28 cellular contexts compared by ENCODE assay signal in the genomic region with DNA sequence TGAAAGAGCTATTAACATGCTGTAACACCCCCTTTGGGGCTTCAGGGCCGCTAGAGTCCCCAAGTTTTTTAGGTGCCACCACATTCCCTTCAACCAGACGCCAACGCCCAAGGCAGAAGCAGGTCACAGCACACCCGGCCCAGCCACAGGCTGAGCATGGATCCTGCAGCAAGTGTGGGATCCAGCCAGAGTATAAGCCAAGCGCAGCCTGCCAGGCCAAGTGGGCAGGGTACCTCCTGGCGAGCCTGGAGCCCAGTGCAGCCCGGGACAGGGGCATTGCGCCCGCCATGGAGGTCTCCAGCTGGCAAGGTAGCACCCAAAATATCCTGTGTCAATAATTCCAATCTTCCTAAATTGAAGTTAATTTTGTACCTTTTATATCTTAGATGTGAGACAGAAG. TPM values are rescaled to one million over a fixed set of nuclear protein-coding genes. Genes with fewer than 3 reads are reported as not detected.
DNase-seq lines count a peak whose midpoint lies in the region; ATAC-seq, FAIRE-seq and TF ChIP-seq lines count a peak whose summit lies in the region.
"Had no signal": no experiment of that assay in that cellular context is flagged by ENCODE, and none has a peak within 500 bp of the region (broad histone marks: within the 10 kb centered on the region; RNA-seq: fewer than 3 reads in every experiment).

No MANE protein-coding gene starts in this region.

- H3K4me3 ChIP-seq in right cardiac atrium (ENCODE audit: low read length) (no peak overlapping the region), IMR-90 (ENCODE audit: insufficient read depth, low read depth, low read length) (no peak overlapping the region), kidney (ENCODE audit: low read length in 2 of 2) (no peak overlapping the region), SJCRH30 (no peak overlapping the region)
- H3K4me3 ChIP-seq: BLaER1, GM12878 had no signal

- H2BK120ac ChIP-seq in IMR-90 (ENCODE audit: low read depth, low read length): no peak overlapping the region

- in situ Hi-C loops in IMR-90 (cut with MboI; ENCODE audit: low sequenced_read_pairs): no loop called here

- no peak overlapping the region for H2AK5ac ChIP-seq in IMR-90 (ENCODE audit: low read depth, low read length)

- H3K4me1 ChIP-seq in right cardiac atrium (ENCODE audit: control insufficient read depth, insufficient read depth, low read length): no peaks in the 10 kb centered on the region
- H3K4me1 ChIP-seq in IMR-90 (ENCODE audit: control insufficient read depth, insufficient read depth, low read length): no peaks in the 10 kb centered on the region
- H3K4me1 ChIP-seq in kidney (ENCODE audit: control insufficient read depth in 1 of 2, insufficient read depth in 1 of 2, low read depth in 1 of 2, low read length in 2 of 2): no peaks in the 10 kb centered on the region
- no peaks in the 10 kb centered on the region for H3K4me1 ChIP-seq in SJCRH30
- H3K4me1 ChIP-seq: BE2C, BLaER1 had no signal

- H3K23ac ChIP-seq in IMR-90 (ENCODE audit: low read depth, low read length): no peak overlapping the region

- 89% methylated on average over 9 of the region's 9 CpGs for WGBS in right cardiac atrium
- whole genome bisulfite sequencing in IMR-90 (ENCODE audit: extremely low coverage in 2 of 2, insufficient read length in 1 of 2), 2 experiments: 89% methylated on average over 4 of the region's 9 CpGs; no CpG with 5 or more reads in 1 of the 2 experiments

- POLR2A ChIA-PET in IMR-90 (lab: Charles Lee; ENCODE audit: unreplicated experiment) (interaction anchor here (1.1 kb wide), 1 partner anchor 11 kb away, joined by 3 read pairs; no protein-coding TSS in a partner anchor), MCF 10A (lab: Yijun Ruan, JAX) (interaction anchor here (1.6 kb wide), 1 partner anchor 11 kb away, joined by 4 read pairs; no protein-coding TSS in a partner anchor)

- no peak overlapping the region for H3K27ac ChIP-seq in right cardiac atrium (ENCODE audit: low read length)
- no peak overlapping the region for H3K27ac ChIP-seq in IMR-90 (ENCODE audit: insufficient read depth, low read length)
- no peak overlapping the region for H3K27ac ChIP-seq in kidney (ENCODE audit: low read depth in 2 of 2, low read length in 2 of 2)
- no peak overlapping the region for H3K27ac ChIP-seq in SJCRH30
- H3K27ac ChIP-seq: BLaER1 had no signal

- no peaks in the 10 kb centered on the region; a peak in 1 of 4 replicates for H3K79me1 ChIP-seq in IMR-90 (ENCODE audit: low read depth in 1 of 2, low read length in 2 of 2)

- no peaks in the 10 kb centered on the region for H3K9me3 Mint-ChIP-seq in MCF 10A (ENCODE audit: unreplicated experiment)

- H3K56ac ChIP-seq in IMR-90 (ENCODE audit: extremely low read depth, insufficient read depth, low read length): no peak overlapping the region

- H4K8ac ChIP-seq in IMR-90 (ENCODE audit: low read depth in 2 of 2, low read length in 2 of 2): no peak overlapping the region

- no peak overlapping the region for H3K4ac ChIP-seq in IMR-90 (ENCODE audit: low read depth, low read length)

- no peak overlapping the region for H4K91ac ChIP-seq in IMR-90 (ENCODE audit: insufficient read depth, low read depth, low read length)

- intact Hi-C loops in right cardiac atrium (cut with DNase I): no loop called here
- intact Hi-C loops in Right ventricle myocardium inferior (cut with DNase I): no loop called here
- intact Hi-C loops in IMR-90 (cut with micrococcal nuclease): no loop called here
- intact Hi-C loops in kidney (cut with DNase I): no loop called here
- intact Hi-C loops in MCF 10A (cut with micrococcal nuclease): no loop called here

- H2AK9ac ChIP-seq in IMR-90 (replicated peaks; ENCODE audit: low read depth, low read length, poor library complexity): no peak overlapping the region

- H3K9me1 ChIP-seq in IMR-90 (ENCODE audit: insufficient read depth, low read length): no peaks in the 10 kb centered on the region

- H3K4me2 ChIP-seq in IMR-90 (ENCODE audit: low read depth, low read length): no peak overlapping the region
- H3K4me2 ChIP-seq: BLaER1 had no signal

- ATAC-seq in right cardiac atrium (no peak), Right ventricle myocardium inferior (no peak), IMR-90 (ENCODE audit: low read depth) (no peak)
- ATAC-seq: GM12878 had no signal

- TF ChIP-seq POLR2A in IMR-90 (IDR thresholded peaks at IDR 0.05; ENCODE audit: low read depth, low read length): no peak

- no peak overlapping the region for H3K14ac ChIP-seq in IMR-90 (replicated peaks; ENCODE audit: low read depth, low read length)

- no peak overlapping the region for H3K18ac ChIP-seq in IMR-90 (ENCODE audit: low read depth, low read length)

- H3K4me3 Mint-ChIP-seq in MCF 10A (ENCODE audit: unreplicated experiment): no peak overlapping the region
- H3K4me3 Mint-ChIP-seq: CD14-positive monocyte; CD4-positive, alpha-beta memory T cell; CD4-positive, CD25-positive, alpha-beta regulatory T cell; CD8-positive, alpha-beta memory T cell had no signal

- no peak overlapping the region for H2BK20ac ChIP-seq in IMR-90 (ENCODE audit: low read depth, low read length)

- DNase-seq in right cardiac atrium: peak in 2 of 3 donors; percentile 9 to 26
- DNase-seq in Right ventricle myocardium inferior (ENCODE audit: missing footprints): no peak
- no peak for DNase-seq in IMR-90
- DNase-seq in kidney: peak; percentile 58
- no peak for DNase-seq in SJCRH30
- DNase-seq in MCF 10A (ENCODE audit: unreplicated experiment): no peak
- DNase-seq in NOMO-1 treated with DMSO at 0.1 percent for 48 hours (lab: John Stamatoyannopoulos, UW; ENCODE audit: unreplicated experiment): no peak
- DNase-seq: 8988T; ACHN; BE2C; CD4-positive, CD25-positive, alpha-beta regulatory T cell; CD8-positive, alpha-beta memory T cell; COR-L47; DMS 273 treated with DMSO at 0.1 percent for 48 hours; DMS153; DMS53; DMS79; DND-41; EL; GDM1 had no signal

- dilution Hi-C loops in IMR-90 (cut with HindIII; ENCODE audit: low sequenced_read_pairs, unreplicated experiment): no loop called here

- TF ChIP-seq CTCF in IMR-90 (conservative IDR thresholded peaks at IDR 0.05; ENCODE audit: low read depth, low read length): no peak
- no peak for TF ChIP-seq CTCF in kidney (IDR thresholded peaks at IDR 0.05; ENCODE audit: borderline replicate concordance, extremely low read depth, insufficient read depth)
- no peak for TF ChIP-seq CTCF in MCF 10A (IDR thresholded peaks at IDR 0.05; ENCODE audit: unreplicated experiment)

- H3K36me3 Mint-ChIP-seq in MCF 10A (ENCODE audit: insufficient read depth, unreplicated experiment): no peaks in the 10 kb centered on the region
- H3K36me3 Mint-ChIP-seq: CD14-positive monocyte had no signal

- H3K9me3 ChIP-seq in right cardiac atrium (ENCODE audit: control insufficient read depth, low read length) (no peaks in the 10 kb centered on the region), IMR-90 (ENCODE audit: control insufficient read depth, insufficient read depth, low read length) (no peaks in the 10 kb centered on the region), kidney (ENCODE audit: control insufficient read depth in 1 of 2, low read length in 2 of 2) (no peaks in the 10 kb centered on the region), SJCRH30 (replicated peaks) (no peaks in the 10 kb centered on the region)

- no peaks in the 10 kb centered on the region for H3K27me3 Mint-ChIP-seq in MCF 10A (ENCODE audit: insufficient read depth, unreplicated experiment)
- H3K27me3 Mint-ChIP-seq: CD4-positive, alpha-beta memory T cell; CD4-positive, CD25-positive, alpha-beta regulatory T cell; CD8-positive, alpha-beta memory T cell had no signal

- H3K36me3 ChIP-seq in IMR-90 (ENCODE audit: control insufficient read depth, insufficient read depth, low read length) (no peaks in the 10 kb centered on the region), kidney (ENCODE audit: control insufficient read depth in 1 of 2, insufficient read depth in 2 of 2, low read length in 2 of 2) (no peaks in the 10 kb centered on the region), SJCRH30 (no peaks in the 10 kb centered on the region)

- BruUV-seq in IMR-90 (replicated peaks; lab: Mats Ljungman, UMichigan): no TSS peak
- no TSS peak for BruUV-seq in MCF 10A (replicated peaks; lab: Mats Ljungman, UMichigan)

- no peak for TF ChIP-seq RAD21 in IMR-90 (IDR thresholded peaks at IDR 0.05; ENCODE audit: low read length)

- H3K27me3 ChIP-seq in right cardiac atrium (ENCODE audit: control insufficient read depth, insufficient read depth) (no peaks in the 10 kb centered on the region), IMR-90 (ENCODE audit: control insufficient read depth, insufficient read depth, low read length) (no peaks in the 10 kb centered on the region), SJCRH30 (no peaks in the 10 kb centered on the region)
- H3K27me3 ChIP-seq: BE2C, BLaER1 had no signal

- CTCF ChIA-PET in IMR-90 (lab: Yijun Ruan, JAX): no interaction called here
- CTCF ChIA-PET in MCF 10A (lab: Yijun Ruan, JAX): no interaction called here

- FAIRE-seq in kidney (lab: Jason Lieb, UNC): no peak
- FAIRE-seq: A204.1, GM12878, GM12892, GM18507 had no signal

- H3K27ac Mint-ChIP-seq in MCF 10A (ENCODE audit: low read depth, unreplicated experiment): no peak overlapping the region
- H3K27ac Mint-ChIP-seq: CD14-positive monocyte; CD4-positive, alpha-beta memory T cell; CD4-positive, CD25-positive, alpha-beta regulatory T cell; CD8-positive, alpha-beta memory T cell had no signal

- no peaks in the 10 kb centered on the region for H3K4me1 Mint-ChIP-seq in MCF 10A (ENCODE audit: insufficient read depth, unreplicated experiment)
- H3K4me1 Mint-ChIP-seq: CD14-positive monocyte; CD4-positive, alpha-beta memory T cell; CD4-positive, CD25-positive, alpha-beta regulatory T cell; CD8-positive, alpha-beta memory T cell had no signal

- H3K9ac ChIP-seq in IMR-90 (ENCODE audit: low read depth, low read length) (no peak overlapping the region), kidney (ENCODE audit: low read length in 2 of 2) (no peak overlapping the region)
- H3K9ac ChIP-seq: BLaER1 had no signal

- H2AFZ ChIP-seq in IMR-90 (replicated peaks; ENCODE audit: low read length, poor library complexity): peak overlapping the region; percentile 17

- H2BK15ac ChIP-seq in IMR-90 (ENCODE audit: low read depth, low read length): no peak overlapping the region

- H4K5ac ChIP-seq in IMR-90 (ENCODE audit: low read depth, low read length): no peak overlapping the region

- H2BK5ac ChIP-seq in IMR-90 (ENCODE audit: low read depth, low read length, poor library complexity, severe bottlenecking): no peak overlapping the region

- H4K20me1 ChIP-seq in IMR-90 (ENCODE audit: insufficient read depth, low read length): no peaks in the 10 kb centered on the region
- H4K20me1 ChIP-seq: BLaER1 had no signal

TF ChIP-seq in IMR-90, 13 proteins besides CTCF, POLR2A, EP300 and RAD21:
- no peak for TF ChIP-seq RCOR1 (IDR thresholded peaks at IDR 0.05; ENCODE audit: insufficient replicate concordance, low read length)

RNA-seq across cellular contexts. Expression of gene EML5, which starts 55.5 kb away (rescaled TPM):
- total RNA-seq in right cardiac atrium (under 1 TPM; 0.40 to 0.82 (median 0.51) TPM), Right ventricle myocardium inferior (0.27 TPM), IMR-90 (2012; rRNA removed) (22.2 and 34.7 TPM in 2 replicates), kidney (2.8 TPM), MCF 10A (2022) (0.37 and 0.54 TPM in 2 replicates)
- polyA plus RNA-seq in right cardiac atrium (0.14 TPM), IMR-90 (2012; rRNA removed) (5.7 and 8.1 TPM in 2 replicates), kidney (ENCODE audit: insufficient read depth, low read depth, low replicate concordance) (0.26 TPM)
- 0.71 and 1.5 TPM in 2 replicates for polyA plus RNA-seq in IMR-90 (2012; cell fraction: cytosol; rRNA removed)
- polyA plus RNA-seq in IMR-90 (2012; cell fraction: nucleus; rRNA removed; ENCODE audit: low replicate concordance): 2.3 and 18.3 TPM in 2 replicates
- 0.03 and 0.06 TPM in 2 replicates for total RNA-seq in SJCRH30 (2014; rRNA removed; shearing (Covaris generic))
- total RNA-seq: G401 had no signal
- polyA plus RNA-seq: CD14-positive monocyte had no signal

Comparison
In these comparisons a context has a peak if more than half of its experiments do, and no peak if none do; other contexts are left out.
1. DNase-seq: peak in right cardiac atrium (2 of 3) and kidney (single experiment); none in Right ventricle myocardium inferior (single experiment), IMR-90 (single experiment), SJCRH30 (0 of 2), MCF 10A (single experiment) and NOMO-1 treated with DMSO at 0.1 percent for 48 hours (single experiment).